9 cellular contexts compared by ENCODE assay signal in genomic region chr1:209769171-209769904, GRCh38. TPM values are rescaled to one million over a fixed set of nuclear protein-coding genes. Genes with fewer than 3 reads are reported as not detected.
DNase-seq lines count a peak whose midpoint lies in the region; ATAC-seq and FAIRE-seq lines count a peak whose summit lies in the region.
"Had no signal": no experiment of that assay in that cellular context is flagged by ENCODE, and none has a peak within 500 bp of the region (broad histone marks: within the 10 kb centered on the region; RNA-seq: fewer than 3 reads in every experiment).

No MANE protein-coding gene starts in this region.

- H3K9me3 Mint-ChIP-seq in activated naive CD4-positive, alpha-beta T cell treated with anti-CD3 and anti-CD28 coated beads, Interleukin-2, amount 50 U/mL, for 72 hours, result no peaks in the 10 kb centered on the region
- H3K9me3 Mint-ChIP-seq: brain had no signal

- H3K27me3 ChIP-seq in SJCRH30, result no peaks in the 10 kb centered on the region

- DNase-seq in GM18507 (ENCODE audit: extremely low spot score, insufficient read length, low read depth), result no peak
- DNase-seq in SJCRH30, result peak; percentile 29 to 57
- DNase-seq in activated naive CD4-positive, alpha-beta T cell treated with anti-CD3 and anti-CD28 coated beads, Interleukin-2, amount 50 U/mL, for 72 hours (ENCODE audit: low spot score in 2 of 2), result peak; percentile 66 to 88
- peak; percentile 75 for DNase-seq in left ventricle myocardium superior
- DNase-seq in stimulated activated CD4-positive, alpha-beta T cell treated with anti-CD3 and anti-CD28 coated beads, Interleukin-15, amount 100 ng/mL, for 24 hours, result peak; percentile 86
- DNase-seq in NCI-H1694 treated with DMSO at 0.1 percent for 48 hours (lab: John Stamatoyannopoulos, UW), result no peak
- DNase-seq in HuH-7.5 (ENCODE audit: low spot score), result no peak

- ATAC-seq in HG02943 (IDR thresholded peaks at IDR 0.05; ENCODE audit: low read depth, unreplicated experiment) (peak; percentile 85), left ventricle myocardium superior (peak; percentile 89)
- peak; percentile 59 to 71 for ATAC-seq in activated naive CD4-positive, alpha-beta T cell treated with anti-CD3 and anti-CD28 coated beads, Interleukin-2, amount 50 U/mL, for 72 hours

- peak overlapping the region in 1 of 2 donors; percentile 98 for H3K27ac Mint-ChIP-seq in activated naive CD4-positive, alpha-beta T cell treated with anti-CD3 and anti-CD28 coated beads, Interleukin-2, amount 50 U/mL, for 72 hours
- H3K27ac Mint-ChIP-seq: brain had no signal

- no peaks in the 10 kb centered on the region for H3K36me3 ChIP-seq in SJCRH30

- H3K9me3 ChIP-seq in SJCRH30 (replicated peaks), result no peaks in the 10 kb centered on the region

- peaks cover 5% of the 10 kb centered on the region for H3K4me1 ChIP-seq in SJCRH30

- intact Hi-C loops in left ventricle myocardium superior (cut with micrococcal nuclease), result no loop called here

- peak; percentile 92 for FAIRE-seq in GM18507 (lab: Jason Lieb, UNC)

- peaks cover 23 to 44% of the 10 kb centered on the region in 2 donors for H3K36me3 Mint-ChIP-seq in activated naive CD4-positive, alpha-beta T cell treated with anti-CD3 and anti-CD28 coated beads, Interleukin-2, amount 50 U/mL, for 72 hours
- H3K36me3 Mint-ChIP-seq: brain had no signal

- H3K4me3 ChIP-seq in SJCRH30, result no peak overlapping the region

- H3K27ac ChIP-seq in SJCRH30, result peak overlapping the region; percentile 5; the same call in 1 of the 2 replicates

RNA-seq across cellular contexts. Expression of gene TRAF3IP3, which starts 13.5 kb away (rescaled TPM):
- 0.06 TPM in 1 of 2 replicates, not detected in the other for total RNA-seq in SJCRH30 (2014; rRNA removed; shearing (Covaris generic))
- total RNA-seq in activated naive CD4-positive, alpha-beta T cell treated with anti-CD3 and anti-CD28 coated beads, Interleukin-2, amount 50 U/mL, for 72 hours, result 100 to 1,000 TPM; 108 to 158 TPM
- 1.9 TPM for total RNA-seq in left ventricle myocardium superior

RNA-seq across cellular contexts. Expression of gene C1orf74, which starts 15.0 kb away (rescaled TPM):
- total RNA-seq in SJCRH30 (2014; rRNA removed; shearing (Covaris generic)), result 5.4 and 6.0 TPM in 2 replicates
- total RNA-seq in activated naive CD4-positive, alpha-beta T cell treated with anti-CD3 and anti-CD28 coated beads, Interleukin-2, amount 50 U/mL, for 72 hours, result 1 to 10 TPM; 3.5 to 4.9 TPM
- total RNA-seq in left ventricle myocardium superior, result 2.0 TPM

RNA-seq across cellular contexts. Expression of gene IRF6, which starts 36.6 kb away (rescaled TPM):
- not detected in 2 replicates for total RNA-seq in SJCRH30 (2014; rRNA removed; shearing (Covaris generic))
- total RNA-seq in activated naive CD4-positive, alpha-beta T cell treated with anti-CD3 and anti-CD28 coated beads, Interleukin-2, amount 50 U/mL, for 72 hours, result 1 to 10 TPM; 1.0 to 1.8 TPM
- total RNA-seq in left ventricle myocardium superior, result 48.5 TPM

RNA-seq across cellular contexts. Expression of gene UTP25, which starts 58.4 kb away (rescaled TPM):
- total RNA-seq in SJCRH30 (2014; rRNA removed; shearing (Covaris generic)), result 13.3 and 14.2 TPM in 2 replicates
- total RNA-seq in activated naive CD4-positive, alpha-beta T cell treated with anti-CD3 and anti-CD28 coated beads, Interleukin-2, amount 50 U/mL, for 72 hours, result 10 to 100 TPM; 11.3 to 11.4 TPM
- total RNA-seq in left ventricle myocardium superior, result 2.5 TPM

Comparison
In these comparisons a context has a peak if more than half of its experiments do, and no peak if none do; other contexts are left out.
1. DNase-seq: peak in SJCRH30 (2 of 2), activated naive CD4-positive, alpha-beta T cell treated with anti-CD3 and anti-CD28 coated beads, Interleukin-2, amount 50 U/mL, for 72 hours (2 of 2), left ventricle myocardium superior (single experiment) and stimulated activated CD4-positive, alpha-beta T cell treated with anti-CD3 and anti-CD28 coated beads, Interleukin-15, amount 100 ng/mL, for 24 hours (single experiment); none in GM18507 (single experiment), NCI-H1694 treated with DMSO at 0.1 percent for 48 hours (single experiment) and HuH-7.5 (single experiment).
2. RNA of gene TRAF3IP3, which starts 13.5 kb away (total RNA-seq): 108 to 158 TPM in activated naive CD4-positive, alpha-beta T cell treated with anti-CD3 and anti-CD28 coated beads, Interleukin-2, amount 50 U/mL, for 72 hours; 1.9 TPM in left ventricle myocardium superior (single experiment) and 0.06 TPM in SJCRH30; every median in the first group is over 10 times any median in the second.
3. RNA of gene IRF6, which starts 36.6 kb away (total RNA-seq): 48.5 TPM in left ventricle myocardium superior (single experiment); 1.0 to 1.8 TPM in activated naive CD4-positive, alpha-beta T cell treated with anti-CD3 and anti-CD28 coated beads, Interleukin-2, amount 50 U/mL, for 72 hours and not detected in SJCRH30; every median in the first group is over 10 times any median in the second.
4. Peak in every context shown above with its lines, with median percentiles within 50 percentile points of each other: ATAC-seq.